1 cellular context compared by ENCODE assay signal in genomic region chr4:88828846-88829245, GRCh38.
TF ChIP-seq lines count a peak whose summit lies in the region.

No MANE protein-coding gene starts in this region.

TF ChIP-seq in IMR-90, 13 proteins besides CTCF, POLR2A, EP300 and RAD21 (continued from another document):
- no peak for TF ChIP-seq MAFK (IDR thresholded peaks at IDR 0.05; ENCODE audit: low read depth, low read length)
